7 cellular contexts compared by ENCODE assay signal in genomic region chr7:106374437-106374836, GRCh38.
"Had no signal": no experiment of that assay in that cellular context is flagged by ENCODE, and none has a peak within 500 bp of the region (broad histone marks: within the 10 kb centered on the region; RNA-seq: fewer than 3 reads in every experiment).

No MANE protein-coding gene starts in this region.

- FAIRE-seq: G401.6, GM12878, GM12891, GM18507, GM19239 had no signal

- DNase-seq: GDM1, GF-D8 had no signal

- ATAC-seq: GM12878 had no signal

- H3K4me3 ChIP-seq: GM12878 had no signal
